In genomic region chr6:13355043-13355945, GRCh38 we compare ENCODE assay signal across 1 cellular context.
TF ChIP-seq lines count a peak whose summit lies in the region.

No MANE protein-coding gene starts in this region.

TF ChIP-seq in HepG2, 621 proteins besides CTCF, POLR2A, EP300 and RAD21 (continued from another document):
- no peak for TF ChIP-seq LBX2 (CRISPR knock-in tag; IDR thresholded peaks at IDR 0.05; ENCODE audit: borderline replicate concordance)
- no peak for TF ChIP-seq TBX3 (IDR thresholded peaks at IDR 0.05; ENCODE audit: borderline replicate concordance)
- no peak for TF ChIP-seq MXI1 (IDR thresholded peaks at IDR 0.05; ENCODE audit: borderline replicate concordance, low read depth, low read length)
- no peak for TF ChIP-seq MAFG (CRISPR knock-in tag; IDR thresholded peaks at IDR 0.05)
- TF ChIP-seq ZNF276 (CRISPR knock-in tag; IDR thresholded peaks at IDR 0.05; ENCODE audit: low read depth): no peak
